ENCODE assay signal across 1 cellular context in genomic region chr17:35597604-35598003, GRCh38.
TF ChIP-seq lines count a peak whose summit lies in the region.

No MANE protein-coding gene starts in this region.

TF ChIP-seq in HepG2, 621 proteins besides CTCF, POLR2A, EP300 and RAD21:
- no peak for TF ChIP-seq ZSCAN25 (CRISPR knock-in tag; IDR thresholded peaks at IDR 0.05)
- TF ChIP-seq ZNF17 (CRISPR knock-in tag; IDR thresholded peaks at IDR 0.05), result no peak
- TF ChIP-seq ZNF788 (CRISPR knock-in tag; IDR thresholded peaks at IDR 0.05; ENCODE audit: borderline replicate concordance), result no peak
- no peak for TF ChIP-seq ETV5 (CRISPR knock-in tag; IDR thresholded peaks at IDR 0.05; ENCODE audit: borderline replicate concordance)
- peak; percentile 36; the same call in 1 of the 2 replicates for TF ChIP-seq ZBTB33 (CRISPR knock-in tag; IDR thresholded peaks at IDR 0.05)
